23 cellular contexts compared by ENCODE assay signal in genomic region chr21:16116067-16116466, GRCh38.
"Had no signal": no experiment of that assay in that cellular context is flagged by ENCODE, and none has a peak within 500 bp of the region (broad histone marks: within the 10 kb centered on the region; RNA-seq: fewer than 3 reads in every experiment).

No MANE protein-coding gene starts in this region.

- H3K27me3 ChIP-seq: body of pancreas, hepatocyte, left lung, neutrophil, right atrium auricular region, suprapubic skin had no signal

- H3K4me3 Mint-ChIP-seq: activated CD4-positive, alpha-beta T cell treated with anti-CD3 and anti-CD28 coated beads, Interleukin-2, amount 10 ng/mL, durations not matched to agents 24 days and 14 days; activated CD8-positive, alpha-beta T cell treated with anti-CD3 and anti-CD28 coated beads, Interleukin-2, amount 10 ng/mL, durations not matched to agents 7 days and 5 days; naive thymus-derived CD4-positive, alpha-beta T cell; T-helper 2 cell treated with Interferon-gamma antibody and Interleukin-4, amounts not matched to agents 5 μg/mL and 100 μg/mL, for 36 hours; type B pancreatic cell had no signal

- H3K9me3 Mint-ChIP-seq: activated CD4-positive, alpha-beta T cell treated with anti-CD3 and anti-CD28 coated beads, Interleukin-2, amount 10 ng/mL, durations not matched to agents 24 days and 14 days; T-helper 2 cell treated with Interferon-gamma antibody and Interleukin-4, amounts not matched to agents 5 μg/mL and 100 μg/mL, for 36 hours; type B pancreatic cell had no signal

- H3K36me3 ChIP-seq: left lung, neutrophil, right atrium auricular region, suprapubic skin had no signal

- H2AFZ ChIP-seq: hepatocyte had no signal

- DNase-seq: activated CD4-positive, alpha-beta T cell treated with anti-CD3 and anti-CD28 coated beads, Interleukin-2, amount 10 ng/mL, durations not matched to agents 24 days and 14 days; activated CD4-positive, CD25-positive, alpha-beta regulatory T cell; activated CD8-positive, alpha-beta memory T cell treated with anti-CD3 and anti-CD28 coated beads, Interleukin-2, amount 50 U/mL, for 4 hours; activated CD8-positive, alpha-beta T cell treated with anti-CD3 and anti-CD28 coated beads, Interleukin-2, amount 10 ng/mL, durations not matched to agents 7 days and 5 days; activated gamma-delta T cell; activated T-cell treated with anti-CD3 and anti-CD28 coated beads, Interleukin-2, amount 50 U/mL, for 48 hours; amniotic stem cell; body of pancreas; cerebellar nuclear complex; left lung; mucosa of descending colon; naive thymus-derived CD4-positive, alpha-beta T cell; small intestine; stimulated activated naive CD8-positive, alpha-beta T cell treated with anti-CD3 and anti-CD28 coated beads, Interleukin-15, Interleukin-2, amounts not matched to agents 100 U/mL and 50 U/mL, for 24 hours; SW 1271 had no signal

- H3K36me3 Mint-ChIP-seq: activated naive CD4-positive, alpha-beta T cell treated with anti-CD3 and anti-CD28 coated beads, Interleukin-2, amount 50 U/mL, for 72 hours; naive thymus-derived CD4-positive, alpha-beta T cell; type B pancreatic cell had no signal

- H3K4me3 ChIP-seq: body of pancreas, hepatocyte, left lung, mucosa of descending colon, right atrium auricular region, suprapubic skin had no signal

- H3K4me1 ChIP-seq: left lung, right atrium auricular region had no signal

- ATAC-seq: activated CD8-positive, alpha-beta T cell treated with anti-CD3 and anti-CD28 coated beads, Interleukin-2, amount 10 ng/mL, durations not matched to agents 7 days and 5 days; activated naive CD4-positive, alpha-beta T cell treated with anti-CD3 and anti-CD28 coated beads, Interleukin-2, amount 50 U/mL, for 72 hours; body of pancreas; left lung; mucosa of descending colon; naive thymus-derived CD4-positive, alpha-beta T cell; stimulated activated naive CD8-positive, alpha-beta T cell treated with anti-CD3 and anti-CD28 coated beads, Interleukin-15, Interleukin-2, amounts not matched to agents 100 U/mL and 50 U/mL, for 24 hours had no signal

- H3K4me1 Mint-ChIP-seq: activated CD4-positive, alpha-beta T cell treated with anti-CD3 and anti-CD28 coated beads, Interleukin-2, amount 10 ng/mL, durations not matched to agents 24 days and 14 days; naive thymus-derived CD4-positive, alpha-beta T cell had no signal

- H3K27me3 Mint-ChIP-seq: activated CD4-positive, alpha-beta T cell treated with anti-CD3 and anti-CD28 coated beads, Interleukin-2, amount 10 ng/mL, durations not matched to agents 24 days and 14 days; naive thymus-derived CD4-positive, alpha-beta T cell; progenitor cell of endocrine pancreas; type B pancreatic cell had no signal

- H3K27ac ChIP-seq: body of pancreas, left lung, neutrophil, suprapubic skin had no signal

- H3K79me2 ChIP-seq: hepatocyte had no signal

- H3K27ac Mint-ChIP-seq: activated CD4-positive, alpha-beta T cell treated with anti-CD3 and anti-CD28 coated beads, Interleukin-2, amount 10 ng/mL, durations not matched to agents 24 days and 14 days; activated CD8-positive, alpha-beta T cell treated with anti-CD3 and anti-CD28 coated beads, Interleukin-2, amount 10 ng/mL, durations not matched to agents 7 days and 5 days; activated naive CD4-positive, alpha-beta T cell treated with anti-CD3 and anti-CD28 coated beads, Interleukin-2, amount 50 U/mL, for 72 hours; naive thymus-derived CD4-positive, alpha-beta T cell; progenitor cell of endocrine pancreas; T-helper 2 cell treated with Interferon-gamma antibody and Interleukin-4, amounts not matched to agents 5 μg/mL and 100 μg/mL, for 36 hours; type B pancreatic cell had no signal
